Comparison of ENCODE assay signal across 20 cellular contexts in the genomic region with DNA sequence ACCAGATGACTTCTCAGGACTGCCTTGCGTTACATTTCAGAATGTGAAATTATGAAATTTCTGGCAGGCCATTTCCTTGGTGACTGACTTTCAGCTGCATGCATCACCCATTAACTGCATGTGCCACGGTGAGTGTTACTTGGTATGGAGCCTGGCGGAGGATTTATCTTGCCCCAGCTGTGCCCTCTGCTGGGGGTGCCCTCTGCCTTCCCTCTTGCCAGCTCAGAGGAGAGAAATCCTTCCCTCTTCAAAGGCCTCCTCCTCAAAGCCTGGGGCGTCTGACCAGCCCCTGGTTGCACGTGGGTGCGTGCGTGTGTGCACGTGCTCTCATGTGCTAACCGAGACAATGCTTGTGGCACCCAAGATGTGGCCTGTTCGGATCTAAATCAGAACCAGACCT. TPM values are rescaled to one million over a fixed set of nuclear protein-coding genes. Genes with fewer than 3 reads are reported as not detected.
DNase-seq lines count a peak whose midpoint lies in the region; ATAC-seq and TF ChIP-seq lines count a peak whose summit lies in the region.
"Had no signal": no experiment of that assay in that cellular context is flagged by ENCODE, and none has a peak within 500 bp of the region (broad histone marks: within the 10 kb centered on the region; RNA-seq: fewer than 3 reads in every experiment).

No MANE protein-coding gene starts in this region.

- H3K36me3 ChIP-seq in HCT116 (ENCODE audit: control insufficient read depth in 1 of 2, insufficient read depth in 2 of 2, low read length in 2 of 2) (no peaks in the 10 kb centered on the region), right atrium auricular region (no peaks in the 10 kb centered on the region), colonic mucosa (no peaks in the 10 kb centered on the region), MM.1S (replicated peaks; ENCODE audit: insufficient read depth, low read length) (no peaks in the 10 kb centered on the region)
- H3K36me3 ChIP-seq: cardiac muscle cell, thyroid gland had no signal

- H4K20me1 ChIP-seq in HCT116 (ENCODE audit: insufficient read depth) (no peaks in the 10 kb centered on the region), MM.1S (ENCODE audit: insufficient read depth, low read length) (no peaks in the 10 kb centered on the region)

- H3F3A ChIP-seq in MM.1S (ENCODE audit: insufficient read depth, low read length) = no peaks in the 10 kb centered on the region

- H3K9ac ChIP-seq in HCT116 (ENCODE audit: low read length) (no peak overlapping the region), colonic mucosa (ENCODE audit: low read depth in 2 of 2, low read length in 2 of 2) (no peak overlapping the region), MM.1S (ENCODE audit: low read length) (no peak overlapping the region)

- CTCF ChIA-PET in HCT116 (lab: Charles Lee) (interaction anchor here (2.0 kb wide), 1 partner anchor 182 kb away, joined by 6 read pairs; no protein-coding TSS in a partner anchor), RWPE1 (lab: Yijun Ruan, JAX) (interaction anchor here (0.5 kb wide), 1 partner anchor 89 kb away, joined by 3 read pairs; no protein-coding TSS in a partner anchor)

- TF ChIP-seq RAD21 in HCT116 (IDR thresholded peaks at IDR 0.05; ENCODE audit: low read depth) = no peak

- H3K9me2 ChIP-seq in HCT116 (ENCODE audit: insufficient read depth) (no peaks in the 10 kb centered on the region), MM.1S (replicated peaks; ENCODE audit: insufficient read depth, low read length) (no peaks in the 10 kb centered on the region)

- no peak for TF ChIP-seq POLR2A in HCT116 (IDR thresholded peaks at IDR 0.05; ENCODE audit: borderline replicate concordance, extremely low read depth, insufficient read depth, insufficient read length)

- no TSS peak for BruUV-seq in HCT116 (replicated peaks; lab: Mats Ljungman, UMichigan)

- TF ChIP-seq CTCF in HCT116 (IDR thresholded peaks at IDR 0.05 in 2 of 3, conservative IDR thresholded peaks at IDR 0.05 in 1 of 3; ENCODE audit: borderline replicate concordance in 1 of 3, insufficient read depth in 1 of 3, low read depth in 2 of 3, low read length in 2 of 3) (no peak), RWPE1 (conservative IDR thresholded peaks at IDR 0.05; ENCODE audit: low read depth) (no peak), right atrium auricular region (IDR thresholded peaks at IDR 0.05) (no peak), colonic mucosa (IDR thresholded peaks at IDR 0.05) (no peak), MM.1S (IDR thresholded peaks at IDR 0.05; ENCODE audit: low read length) (no peak)

- H3K4me2 ChIP-seq in HCT116 (ENCODE audit: low read length) (peak overlapping the region; percentile 86), MM.1S (ENCODE audit: low read depth, low read length) (no peak overlapping the region)
- H3K4me2 ChIP-seq: PC-9 had no signal

- DNase-seq in HCT116 (ENCODE audit: low read depth, low spot score) (no peak), RWPE1 (ENCODE audit: low spot score) (no peak), foreskin melanocyte (peak; percentile 16), GM19240 (ENCODE audit: insufficient read length, low spot score) (no peak), right atrium auricular region (ENCODE audit: low spot score) (no peak), colonic mucosa (no peak), MM.1S (no peak)
- DNase-seq: activated CD4-positive, alpha-beta memory T cell treated with anti-CD3 and anti-CD28 coated beads for 36 hours; activated T-cell treated with anti-CD3 and anti-CD28 coated beads, Interleukin-2, amount 50 U/mL, for 48 hours; CD4-positive, CD25-positive, alpha-beta regulatory T cell; DND-41; effector CD4-positive, alpha-beta T cell; GOT3; NCI-H2081; NCI-H510A treated with DMSO at 0.1 percent for 48 hours; PC-9; stimulated activated CD4-positive, alpha-beta T cell treated with anti-CD3 and anti-CD28 coated beads, Interleukin-4, amount 100 ng/mL, for 4 hours; thyroid gland had no signal

- H3K4me3 ChIP-seq in HCT116 (replicated peaks in 1 of 2; ENCODE audit: low read depth in 1 of 2, low read length in 2 of 2) = 0 out of 4 replicates have a peak overlapping the region, but pooled peaks of 1 of the 2 experiments have one; percentile 47
- no peak overlapping the region for H3K4me3 ChIP-seq in right atrium auricular region
- H3K4me3 ChIP-seq in colonic mucosa = no peak overlapping the region
- no peak overlapping the region for H3K4me3 ChIP-seq in MM.1S (ENCODE audit: low read length)
- H3K4me3 ChIP-seq: cardiac muscle cell, PC-9, skin epidermis, thyroid gland had no signal

- H3K4me1 ChIP-seq in HCT116 (ENCODE audit: control insufficient read depth in 1 of 2, insufficient read depth in 2 of 2, low read length in 2 of 2) = peaks cover 30 to 44% of the 10 kb centered on the region in 2 experiments
- H3K4me1 ChIP-seq in right atrium auricular region = peaks cover 0 to 11% of the 10 kb centered on the region in 2 donors
- no peaks in the 10 kb centered on the region for H3K4me1 ChIP-seq in colonic mucosa
- peaks cover 11% of the 10 kb centered on the region for H3K4me1 ChIP-seq in MM.1S (ENCODE audit: low read length)

- H3K9me3 ChIP-seq in HCT116 (ENCODE audit: control insufficient read depth in 1 of 2, insufficient read depth in 1 of 2, low read depth in 1 of 2, low read length in 2 of 2) = no peaks in the 10 kb centered on the region
- H3K9me3 ChIP-seq in right atrium auricular region = no peaks in the 10 kb centered on the region
- no peaks in the 10 kb centered on the region for H3K9me3 ChIP-seq in colonic mucosa
- H3K9me3 ChIP-seq in MM.1S (replicated peaks; ENCODE audit: insufficient read depth, low read length) = no peaks in the 10 kb centered on the region
- H3K9me3 ChIP-seq: thyroid gland had no signal

- H3K27ac ChIP-seq in HCT116 (ENCODE audit: low read depth, low read length) (peak overlapping the region; percentile 79; the same call in 1 of the 2 replicates), RWPE1 (peak overlapping the region; percentile 57; the same call in 1 of the 2 replicates), right atrium auricular region (no peak overlapping the region), colonic mucosa (no peak overlapping the region), MM.1S (ENCODE audit: low read length) (no peak overlapping the region)
- H3K27ac ChIP-seq: cardiac muscle cell, PC-9, thyroid gland had no signal

- H3K27me3 ChIP-seq in HCT116 (ENCODE audit: insufficient read depth, low read length) (no peaks in the 10 kb centered on the region), right atrium auricular region (no peaks in the 10 kb centered on the region), colonic mucosa (no peaks in the 10 kb centered on the region), MM.1S (replicated peaks; ENCODE audit: insufficient read depth, low read length) (no peaks in the 10 kb centered on the region)
- H3K27me3 ChIP-seq: cardiac muscle cell, thyroid gland had no signal

- RAD21 ChIA-PET in HCT116 (lab: Charles Lee; ENCODE audit: low non-redundant PET in 1 of 2, low total read pairs in 2 of 2, uncharacterized antibody in 2 of 2, unreplicated experiment in 2 of 2) = no interaction called here

- intact Hi-C loops in HCT116 (cut with micrococcal nuclease) = loop anchor here (10.0 kb wide), 1 partner anchor 248 kb away; no protein-coding TSS in a partner anchor
- intact Hi-C loops in colonic mucosa (cut with DNase I) = no loop called here

- H3K79me2 ChIP-seq in HCT116 (ENCODE audit: insufficient read depth, low read length) (no peaks in the 10 kb centered on the region), MM.1S (ENCODE audit: low read length) (no peaks in the 10 kb centered on the region)

- POLR2A ChIA-PET in HCT116 (lab: Charles Lee) = no interaction called here
- POLR2A ChIA-PET in RWPE1 (lab: Yijun Ruan, JAX; ENCODE audit: low non-redundant PET) = no interaction called here

- H2AFZ ChIP-seq in HCT116 (ENCODE audit: low read depth, low read length, poor library complexity, severe bottlenecking) (no peak overlapping the region), MM.1S (ENCODE audit: low read length) (no peak overlapping the region)
- H2AFZ ChIP-seq: PC-9 had no signal

- no peak for ATAC-seq in HCT116

TF ChIP-seq in HCT116, 20 proteins besides CTCF, POLR2A, EP300 and RAD21:
- TF ChIP-seq FOSL1 (IDR thresholded peaks at IDR 0.05; ENCODE audit: low read depth) = no peak
- no peak for TF ChIP-seq ZBTB33 (IDR thresholded peaks at IDR 0.05; ENCODE audit: extremely low read depth, insufficient replicate concordance, low read length)
- no peak for TF ChIP-seq ZNF274 (IDR thresholded peaks at IDR 0.05; ENCODE audit: low read depth, low read length)
- peak; percentile 42; the same call in 1 of the 2 replicates for TF ChIP-seq MAX (IDR thresholded peaks at IDR 0.05)
- TF ChIP-seq CEBPB (IDR thresholded peaks at IDR 0.05; ENCODE audit: low read depth) = no peak
- TF ChIP-seq SRF (IDR thresholded peaks at IDR 0.05; ENCODE audit: low read depth) = no peak

RNA-seq across cellular contexts. Expression of gene CTSH, which starts 57.8 kb away (rescaled TPM):
- total RNA-seq in HCT116 (2021; ENCODE audit: unreplicated experiment) = 37.5 TPM
- 31.2 and 50.0 TPM in 2 replicates for polyA plus RNA-seq in HCT116 (2012)
- total RNA-seq in right atrium auricular region = 100 to 1,000 TPM in 1 of 2 donors, 10 to 100 TPM in 1; 51.0 to 114 TPM
- 10 to 100 TPM; 34.4 to 58.5 TPM for total RNA-seq in colonic mucosa

Comparison
In these comparisons a context has a peak if more than half of its experiments do, and no peak if none do; other contexts are left out.
1. H3K27ac ChIP-seq: peak in HCT116 (single experiment) and RWPE1 (single experiment); none in right atrium auricular region (0 of 2), colonic mucosa (single experiment) and MM.1S (single experiment).